In the genomic region with DNA sequence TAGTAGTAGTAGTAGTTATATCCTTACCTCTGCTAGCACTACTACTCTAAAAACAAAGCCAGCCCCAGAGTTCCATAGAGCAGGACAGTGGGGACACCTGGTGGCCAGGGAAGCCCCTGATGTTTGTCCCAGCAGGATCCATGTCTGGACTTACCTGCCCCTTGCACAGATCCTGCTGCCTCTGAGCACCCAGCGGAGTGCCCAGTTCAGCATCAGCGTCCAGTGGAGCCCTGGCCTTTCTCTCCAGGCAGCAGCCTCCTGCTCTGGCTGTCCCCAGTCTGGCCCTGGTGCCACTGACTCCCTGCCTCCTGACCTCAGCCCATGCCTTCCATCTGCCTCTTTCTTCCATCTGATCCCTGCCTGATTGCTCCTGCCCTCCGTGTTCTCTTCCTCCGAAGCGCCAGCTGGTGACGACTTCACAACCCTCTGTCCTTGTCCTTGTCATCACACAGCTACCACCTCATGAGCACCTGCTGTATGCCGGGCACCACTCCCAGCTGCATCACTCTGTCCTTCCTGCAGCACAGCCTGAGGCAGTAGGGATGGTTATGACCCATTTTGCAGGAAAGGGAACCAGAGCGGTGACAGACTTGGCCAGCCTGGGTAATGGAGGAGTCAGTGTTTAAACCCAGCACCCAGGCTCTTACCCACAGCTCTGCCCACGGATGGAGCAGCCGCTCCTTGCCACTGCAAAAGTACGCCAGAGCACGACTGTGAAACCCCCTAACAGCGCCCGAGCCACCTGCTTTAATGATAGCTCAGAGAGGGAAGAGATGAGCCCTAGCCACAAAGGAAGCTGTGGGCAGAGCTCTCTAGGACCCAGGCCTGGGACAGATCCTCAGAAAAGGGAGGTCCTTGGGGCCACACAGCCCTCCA, we compare ENCODE assay signal across 9 cellular contexts. TPM values are rescaled to one million over a fixed set of nuclear protein-coding genes. Genes with fewer than 3 reads are reported as not detected.
DNase-seq lines count a peak whose midpoint lies in the region; ATAC-seq, FAIRE-seq and TF ChIP-seq lines count a peak whose summit lies in the region.
"Had no signal": no experiment of that assay in that cellular context is flagged by ENCODE, and none has a peak within 500 bp of the region (broad histone marks: within the 10 kb centered on the region; RNA-seq: fewer than 3 reads in every experiment).

No MANE protein-coding gene starts in this region.

- peaks cover 0 to 5% of the 10 kb centered on the region in 2 experiments for H4K20me1 ChIP-seq in H1 (replicated peaks in 1 of 2; ENCODE audit: control insufficient read depth in 1 of 2, insufficient read depth in 2 of 2, low read length in 2 of 2)

- H3K4me1 ChIP-seq in H1 (replicated peaks in 1 of 4; ENCODE audit: control insufficient read depth in 3 of 4, insufficient read depth in 4 of 4, low read length in 3 of 4): no peaks in the 10 kb centered on the region
- H3K4me1 ChIP-seq in thyroid gland: no peaks in the 10 kb centered on the region

- no peak overlapping the region for H4K91ac ChIP-seq in H1 (replicated peaks; ENCODE audit: insufficient read length, low read length)

- 0 out of 2 replicates have a peak overlapping the region, but pooled peaks have one; percentile 13 for H2BK20ac ChIP-seq in H1 (ENCODE audit: low read length)

- intact Hi-C loops in activated T-helper 1 cell treated with anti-CD3 and anti-CD28 coated beads, Interleukin-12 subunit alpha, Interleukin-12 subunit beta, Interleukin-2, Interleukin-4 antibody, amounts not matched to agents 30 ng/mL and 10 ng/mL and 1 ng/mL, durations not matched to agents 14 hours and 24 hours and 36 hours (cut with micrococcal nuclease): loop anchor here (1.0 to 5.0 kb wide), 3 partner anchors 133 to 319 kb away; no protein-coding TSS in a partner anchor
- intact Hi-C loops in activated CD4-positive, alpha-beta memory T cell treated with anti-CD3 and anti-CD28 coated beads for 36 hours (cut with micrococcal nuclease): loop anchor here (1.0 kb wide), 1 partner anchor 137 kb away; no protein-coding TSS in a partner anchor
- intact Hi-C loops in thyroid gland (cut with DNase I): loop anchor here (10.0 kb wide), 1 partner anchor 142 kb away; no protein-coding TSS in a partner anchor

- no peak for FAIRE-seq in H1 (lab: Jason Lieb, UNC)
- FAIRE-seq: G401.6 had no signal

- peaks cover 3% of the 10 kb centered on the region; the same call in 1 of the 2 replicates for H3K23me2 ChIP-seq in H1 (ENCODE audit: low read depth, low read length)

- no peaks in the 10 kb centered on the region for H3K36me3 ChIP-seq in H1 (ENCODE audit: control insufficient read depth in 2 of 4, insufficient read depth in 4 of 4, low read length in 3 of 4)
- H3K36me3 ChIP-seq in thyroid gland: no peaks in the 10 kb centered on the region

- no peaks in the 10 kb centered on the region for H3K79me2 ChIP-seq in H1 (ENCODE audit: control insufficient read depth in 1 of 2, insufficient read depth in 2 of 2, low read length in 2 of 2)

- POLR2A ChIA-PET in activated CD4-positive, alpha-beta memory T cell treated with anti-CD3 and anti-CD28 coated beads for 36 hours (lab: Charles Lee): no interaction called here
- POLR2A ChIA-PET in H1 (lab: Charles Lee; ENCODE audit: partially characterized antibody): interaction anchor here (0.6 kb wide), 1 partner anchor 196 kb away, joined by 3 read pairs; no protein-coding TSS in a partner anchor

- no peak overlapping the region for H3K23ac ChIP-seq in H1 (ENCODE audit: insufficient read length)

- H3K4me3 Mint-ChIP-seq in activated T-helper 1 cell treated with anti-CD3 and anti-CD28 coated beads, Interleukin-12 subunit alpha, Interleukin-12 subunit beta, Interleukin-2, Interleukin-4 antibody, amounts not matched to agents 30 ng/mL and 10 ng/mL and 1 ng/mL, durations not matched to agents 14 hours and 24 hours and 36 hours: no peak overlapping the region
- no peak overlapping the region for H3K4me3 Mint-ChIP-seq in activated CD4-positive, alpha-beta memory T cell treated with anti-CD3 and anti-CD28 coated beads for 36 hours
- no peak overlapping the region for H3K4me3 Mint-ChIP-seq in naive B cell

- H3K9ac ChIP-seq in H1 (replicated peaks in 1 of 4; ENCODE audit: extremely low read depth in 1 of 4, low read depth in 3 of 4, low read length in 3 of 4): no peak overlapping the region

- CTCF ChIA-PET in activated CD4-positive, alpha-beta memory T cell treated with anti-CD3 and anti-CD28 coated beads for 36 hours (lab: Charles Lee): interaction anchor here (0.8 to 2.0 kb wide), 12 partner anchors 10 to 267 kb away, joined by 3 to 15 read pairs (median 4); no protein-coding TSS in a partner anchor
- CTCF ChIA-PET in H1 (lab: Charles Lee; ENCODE audit: partially characterized antibody): interaction anchor here (0.7 to 5.6 kb wide), 56 partner anchors 8 to 301 kb away, joined by 3 to 39 read pairs (median 4); a partner anchor contains a TSS

- no peaks in the 10 kb centered on the region for H3K4me1 Mint-ChIP-seq in activated T-helper 1 cell treated with anti-CD3 and anti-CD28 coated beads, Interleukin-12 subunit alpha, Interleukin-12 subunit beta, Interleukin-2, Interleukin-4 antibody, amounts not matched to agents 30 ng/mL and 10 ng/mL and 1 ng/mL, durations not matched to agents 14 hours and 24 hours and 36 hours (ENCODE audit: low read depth)
- peaks cover 6% of the 10 kb centered on the region for H3K4me1 Mint-ChIP-seq in activated CD4-positive, alpha-beta memory T cell treated with anti-CD3 and anti-CD28 coated beads for 36 hours (ENCODE audit: low read depth)
- peaks cover 4 to 9% (median 5%) of the 10 kb centered on the region in 3 donors for H3K4me1 Mint-ChIP-seq in naive B cell

- H3K27ac ChIP-seq in H1 (ENCODE audit: low read depth, low read length): no peak overlapping the region
- no peak overlapping the region for H3K27ac ChIP-seq in thyroid gland

- H3K27me3 ChIP-seq in H1 (replicated peaks in 1 of 4; ENCODE audit: control insufficient read depth in 3 of 4, extremely low read depth in 1 of 4, insufficient read depth in 3 of 4, low read length in 3 of 4) (no peaks in the 10 kb centered on the region), thyroid gland (no peaks in the 10 kb centered on the region)

- no peak for TF ChIP-seq POLR2A in H1 (IDR thresholded peaks at IDR 0.05; ENCODE audit: control extremely low read depth in 1 of 2, low read depth in 2 of 2, low read length in 2 of 2)
- TF ChIP-seq POLR2A in thyroid gland (IDR thresholded peaks at IDR 0.05): no peak

- H4K8ac ChIP-seq in H1 (ENCODE audit: extremely low read depth, insufficient read depth, low read length): peak overlapping the region; percentile 7; the same call in 1 of the 2 replicates

- no peak overlapping the region for H3K4ac ChIP-seq in H1 (replicated peaks; ENCODE audit: insufficient read length, low read depth, low read length)

- no peaks in the 10 kb centered on the region for H3K36me3 Mint-ChIP-seq in activated T-helper 1 cell treated with anti-CD3 and anti-CD28 coated beads, Interleukin-12 subunit alpha, Interleukin-12 subunit beta, Interleukin-2, Interleukin-4 antibody, amounts not matched to agents 30 ng/mL and 10 ng/mL and 1 ng/mL, durations not matched to agents 14 hours and 24 hours and 36 hours (ENCODE audit: low read depth)
- no peaks in the 10 kb centered on the region for H3K36me3 Mint-ChIP-seq in activated CD4-positive, alpha-beta memory T cell treated with anti-CD3 and anti-CD28 coated beads for 36 hours
- no peaks in the 10 kb centered on the region for H3K36me3 Mint-ChIP-seq in naive B cell

- ATAC-seq in naive B cell (ENCODE audit: low read depth in 2 of 2): peak; percentile 60 to 73

- H3K4me2 ChIP-seq in H1 (ENCODE audit: insufficient read depth in 1 of 2, low read depth in 2 of 2, low read length in 2 of 2): no peak overlapping the region

- H2BK5ac ChIP-seq in H1 (ENCODE audit: low read depth, low read length): no peak overlapping the region; the same call in 1 of the 2 replicates

- 77% methylated on average over 14 of the region's 14 CpGs; no CpG with 5 or more reads in 1 of the 2 experiments for WGBS in H1 (ENCODE audit: extremely low coverage in 1 of 2, insufficient coverage in 1 of 2, insufficient read length in 1 of 2, insufficient replicate concordance in 2 of 2, low coverage in 1 of 2, low lambda C conversion rate in 2 of 2, missing lambda C conversion rate in 1 of 2), 2 experiments
- WGBS in thyroid gland, 2 donors: 78 to 82% methylated on average over 13 of the region's 14 CpGs

- peak; percentile 85 to 87 for TF ChIP-seq RAD21 in H1 (IDR thresholded peaks at IDR 0.05 in 1 of 2, conservative IDR thresholded peaks at IDR 0.05 in 1 of 2; ENCODE audit: low read depth in 2 of 2, low read length in 2 of 2)

- H3K4me3 ChIP-seq in H1 (ENCODE audit: extremely low read depth in 1 of 4, insufficient read depth in 2 of 4, low read depth in 3 of 4, low read length in 4 of 4) (no peak overlapping the region), thyroid gland (replicated peaks in 1 of 3) (no peak overlapping the region)

- H3K27ac Mint-ChIP-seq in activated T-helper 1 cell treated with anti-CD3 and anti-CD28 coated beads, Interleukin-12 subunit alpha, Interleukin-12 subunit beta, Interleukin-2, Interleukin-4 antibody, amounts not matched to agents 30 ng/mL and 10 ng/mL and 1 ng/mL, durations not matched to agents 14 hours and 24 hours and 36 hours: no peak overlapping the region
- no peak overlapping the region for H3K27ac Mint-ChIP-seq in activated CD4-positive, alpha-beta memory T cell treated with anti-CD3 and anti-CD28 coated beads for 36 hours
- peak overlapping the region in 1 of 6 donors; percentile 5 for H3K27ac Mint-ChIP-seq in naive B cell

- H3K9me3 ChIP-seq in H1 (ENCODE audit: insufficient read depth in 2 of 2, low read depth in 1 of 2, low read length in 1 of 2): no peaks in the 10 kb centered on the region; a peak in 1 of 4 replicates
- H3K9me3 ChIP-seq in thyroid gland: no peaks in the 10 kb centered on the region

- no peak overlapping the region for H3K18ac ChIP-seq in H1 (ENCODE audit: extremely low read depth, low read length)

- TF ChIP-seq EP300 in H1 (IDR thresholded peaks at IDR 0.05; ENCODE audit: borderline replicate concordance in 1 of 2, low read depth in 2 of 2, low read length in 2 of 2): no peak

- peak overlapping the region; percentile 77; the same call in 1 of the 2 replicates for H2BK12ac ChIP-seq in H1 (ENCODE audit: low read depth, low read length)

- H3K79me1 ChIP-seq in H1 (ENCODE audit: low read depth, low read length): no peaks in the 10 kb centered on the region

- H2AK5ac ChIP-seq in H1 (ENCODE audit: low read depth, low read length): no peak overlapping the region

- peaks cover 11% of the 10 kb centered on the region for H3K27me3 Mint-ChIP-seq in activated T-helper 1 cell treated with anti-CD3 and anti-CD28 coated beads, Interleukin-12 subunit alpha, Interleukin-12 subunit beta, Interleukin-2, Interleukin-4 antibody, amounts not matched to agents 30 ng/mL and 10 ng/mL and 1 ng/mL, durations not matched to agents 14 hours and 24 hours and 36 hours (ENCODE audit: insufficient read depth)
- H3K27me3 Mint-ChIP-seq in activated CD4-positive, alpha-beta memory T cell treated with anti-CD3 and anti-CD28 coated beads for 36 hours: peaks cover 8% of the 10 kb centered on the region
- H3K27me3 Mint-ChIP-seq in naive B cell: peaks cover 31 to 58% (median 41%) of the 10 kb centered on the region in 3 donors

- DNase-seq in activated T-helper 1 cell treated with Interleukin-2 at 50 U/mL for 16 hours (ENCODE audit: low read depth) (peak; percentile 46), NCI-H460 (ENCODE audit: extremely low read depth, low read depth) (peak; percentile 43), H1 (ENCODE audit: low read depth in 1 of 2, low spot score in 2 of 2) (no peak), naive B cell (no peak), thyroid gland (peak; percentile 65 to 66), germinal center (ENCODE audit: low spot score) (no peak)
- no peak for DNase-seq in activated T-helper 1 cell treated with anti-CD3 and anti-CD28 coated beads, Interleukin-12 subunit alpha, Interleukin-12 subunit beta, Interleukin-2, Interleukin-4 antibody, amounts not matched to agents 30 ng/mL and 10 ng/mL and 1 ng/mL, durations not matched to agents 14 hours and 24 hours and 36 hours (ENCODE audit: low spot score)
- peak; percentile 75 for DNase-seq in activated CD4-positive, alpha-beta memory T cell treated with anti-CD3 and anti-CD28 coated beads for 36 hours

- no peak overlapping the region for H4K5ac ChIP-seq in H1 (ENCODE audit: insufficient read length, low read depth, low read length)

- no peak overlapping the region for H3K14ac ChIP-seq in H1 (ENCODE audit: insufficient read length)

- peak in 2 of 3 experiments; percentile 76 to 78; a peak in 3 of 4 replicates for TF ChIP-seq CTCF in H1 (IDR thresholded peaks at IDR 0.05; ENCODE audit: control extremely low read depth in 1 of 3, insufficient read depth in 1 of 3, low read depth in 1 of 3, low read length in 3 of 3)
- peak; percentile 10 to 60 (median 44) for TF ChIP-seq CTCF in thyroid gland (IDR thresholded peaks at IDR 0.05)

- no peaks in the 10 kb centered on the region for H3K9me3 Mint-ChIP-seq in activated T-helper 1 cell treated with anti-CD3 and anti-CD28 coated beads, Interleukin-12 subunit alpha, Interleukin-12 subunit beta, Interleukin-2, Interleukin-4 antibody, amounts not matched to agents 30 ng/mL and 10 ng/mL and 1 ng/mL, durations not matched to agents 14 hours and 24 hours and 36 hours
- no peaks in the 10 kb centered on the region for H3K9me3 Mint-ChIP-seq in activated CD4-positive, alpha-beta memory T cell treated with anti-CD3 and anti-CD28 coated beads for 36 hours
- H3K9me3 Mint-ChIP-seq in naive B cell: peaks cover 0 to 2% (median 0%) of the 10 kb centered on the region in 7 donors

- no peak overlapping the region for H2BK120ac ChIP-seq in H1 (replicated peaks; ENCODE audit: low read depth, low read length)

- H3K56ac ChIP-seq in H1 (replicated peaks; ENCODE audit: insufficient read length, low read depth, low read length): no peak overlapping the region

- H2BK15ac ChIP-seq in H1 (ENCODE audit: low read length): 0 out of 2 replicates have a peak overlapping the region, but pooled peaks have one; percentile 61

- no peak overlapping the region for H2AFZ ChIP-seq in H1 (ENCODE audit: low read length)

RNA-seq across cellular contexts. Expression of a gene that starts 11.5 kb away (rescaled TPM):
- total RNA-seq in activated T-helper 1 cell treated with anti-CD3 and anti-CD28 coated beads, Interleukin-12 subunit alpha, Interleukin-12 subunit beta, Interleukin-2, Interleukin-4 antibody, amounts not matched to agents 30 ng/mL and 10 ng/mL and 1 ng/mL, durations not matched to agents 14 hours and 24 hours and 36 hours: 0.51 and 0.60 TPM in 2 replicates
- total RNA-seq in NCI-H460 (2014; rRNA removed; shearing (Covaris generic)): 0.07 TPM in 1 of 2 replicates, not detected in the other
- polyA plus RNA-seq in NCI-H460 (2014; cell fraction: nucleus; rRNA removed): 0.11 TPM in 1 of 2 replicates, not detected in the other
- total RNA-seq in activated CD4-positive, alpha-beta memory T cell treated with anti-CD3 and anti-CD28 coated beads for 36 hours: 1 to 10 TPM; 6.5 to 6.6 TPM
- total RNA-seq in H1 (2021; fragmentation: NEBNext Ultra II Directional; extraction: Animal tissue kit (Norgen Biotek cat#: 25700)): 7.3 and 7.4 TPM in 2 replicates
- polyA plus RNA-seq in H1 (2011; rRNA removed) (6.4 and 13.1 TPM in 2 replicates), naive B cell (ENCODE audit: low read depth in 6 of 6) (under 1 TPM in 1 of 6 donors, not detected in 5; 0.21 TPM)
- polyA plus RNA-seq in H1 (2011; cell fraction: cytosol; rRNA removed): 5.6 TPM
- polyA plus RNA-seq in H1 (2011; cell fraction: nucleus; rRNA removed): 17.1 TPM
- polyA plus RNA-seq in H1 (2012, experiment 1 of 2): 5.6 to 9.3 TPM (median 7.0 TPM) in 4 replicates
- polyA plus RNA-seq in H1 (2012, experiment 2 of 2): 5.9 TPM
- polyA plus RNA-seq in H1 (2013, experiment 1 of 2): 5.1 TPM
- polyA plus RNA-seq in H1 (2013, experiment 2 of 2): 4.7 TPM
- 4.9 and 5.6 TPM in 2 replicates for polyA minus RNA-seq in H1 (2011; rRNA and poly(A)+ RNA removed)
- polyA minus RNA-seq in H1 (2011; cell fraction: cytosol; rRNA and poly(A)+ RNA removed): 5.4 TPM
- polyA minus RNA-seq in H1 (2011; cell fraction: nucleus; rRNA and poly(A)+ RNA removed): 9.3 TPM
- 1 to 10 TPM in 3 of 4 donors, not detected in 1; 2.2 to 6.2 (median 3.3) TPM for total RNA-seq in thyroid gland

Comparison
In these comparisons a context has a peak if more than half of its experiments do, and no peak if none do; other contexts are left out.
1. DNase-seq: peak in activated T-helper 1 cell treated with Interleukin-2 at 50 U/mL for 16 hours (single experiment), NCI-H460 (single experiment), activated CD4-positive, alpha-beta memory T cell treated with anti-CD3 and anti-CD28 coated beads for 36 hours (single experiment) and thyroid gland (2 of 2); none in activated T-helper 1 cell treated with anti-CD3 and anti-CD28 coated beads, Interleukin-12 subunit alpha, Interleukin-12 subunit beta, Interleukin-2, Interleukin-4 antibody, amounts not matched to agents 30 ng/mL and 10 ng/mL and 1 ng/mL, durations not matched to agents 14 hours and 24 hours and 36 hours (single experiment), H1 (0 of 2), naive B cell (single experiment) and germinal center (single experiment).